In the genomic region with DNA sequence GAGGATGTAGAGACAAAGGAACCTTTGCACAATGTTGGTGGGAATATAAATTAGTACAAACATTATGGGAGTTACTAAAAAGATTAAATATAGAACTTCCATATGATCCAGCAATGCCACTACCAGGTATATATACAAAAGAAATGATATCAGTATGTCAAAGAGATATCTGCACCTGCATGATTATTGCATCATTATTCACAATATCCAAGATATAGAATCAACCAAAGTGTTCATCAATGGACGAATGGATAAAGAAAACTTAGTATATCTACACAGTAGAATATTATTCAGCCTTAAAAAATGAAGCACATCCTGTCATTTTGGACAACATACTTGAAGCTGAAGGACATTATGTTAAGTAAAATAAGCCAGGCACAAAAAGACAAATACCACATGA, we compare ENCODE assay signal across 34 cellular contexts.
"Had no signal": no experiment of that assay in that cellular context is flagged by ENCODE, and none has a peak within 500 bp of the region (broad histone marks: within the 10 kb centered on the region; RNA-seq: fewer than 3 reads in every experiment).

No MANE protein-coding gene starts in this region.

- H3K4me3 ChIP-seq: adrenal gland, body of pancreas, breast epithelium had no signal

- H3K27me3 ChIP-seq: adrenal gland, body of pancreas, brain microvascular endothelial cell, breast epithelium had no signal

- H3K27ac ChIP-seq: adrenal gland, body of pancreas, brain microvascular endothelial cell, breast epithelium, VCaP had no signal

- H3K4me1 ChIP-seq: adrenal gland, body of pancreas, breast epithelium had no signal

- H3K9me3 ChIP-seq: adrenal gland, body of pancreas, breast epithelium had no signal

- DNase-seq: activated CD4-positive, alpha-beta memory T cell treated with anti-CD3 and anti-CD28 coated beads for 36 hours; activated CD4-positive, alpha-beta T cell treated with anti-CD3 and anti-CD28 coated beads for 4 hours; activated CD4-positive, alpha-beta T cell treated with anti-CD3 and anti-CD28 coated beads, Interleukin-2, amount 10 ng/mL, durations not matched to agents 24 days and 14 days; activated CD4-positive, alpha-beta T cell treated with anti-CD3 and anti-CD28 coated beads, Interleukin-2, amount 50 U/mL, for 1 hour; activated CD4-positive, alpha-beta T cell treated with anti-CD3 and anti-CD28 coated beads, Interleukin-2, amount 50 U/mL, for 4 hours; activated CD4-positive, CD25-positive, alpha-beta regulatory T cell; activated CD8-positive, alpha-beta memory T cell treated with anti-CD3 and anti-CD28 coated beads, Interleukin-2, amount 50 U/mL, for 4 hours; activated CD8-positive, alpha-beta T cell treated with anti-CD3 and anti-CD28 coated beads for 36 hours; activated effector memory CD4-positive, alpha-beta T cell treated with anti-CD3 and anti-CD28 coated beads, Interleukin-2, amount 50 U/mL, for 16 hours; activated gamma-delta T cell treated with Interleukin-2 at 50 U/mL for 16 hours; activated naive CD4-positive, alpha-beta T cell; activated naive CD4-positive, alpha-beta T cell treated with anti-CD3 and anti-CD28 coated beads for 36 hours; activated naive CD4-positive, alpha-beta T cell treated with anti-CD3 and anti-CD28 coated beads, Interleukin-2, amount 50 U/mL, for 16 hours; activated naive CD8-positive, alpha-beta T cell treated with anti-CD3 and anti-CD28 coated beads for 36 hours; activated T-cell treated with anti-CD3 and anti-CD28 coated beads for 4 hours; activated T-cell treated with anti-CD3 and anti-CD28 coated beads, Interleukin-2, amount 50 U/mL, for 1 hour; activated T-cell treated with anti-CD3 and anti-CD28 coated beads, Interleukin-2, amount 50 U/mL, for 4 hours; activated T-cell treated with anti-CD3 and anti-CD28 coated beads, Interleukin-2, amount 50 U/mL, for 72 hours; adrenal gland; amniotic stem cell; aorta; body of pancreas; brain microvascular endothelial cell; central memory CD4-positive, alpha-beta T cell; T-helper 2 cell; T-helper 9 cell had no signal

- FAIRE-seq: astrocyte, colon, TTC549 had no signal

- ATAC-seq: activated CD4-positive, CD25-positive, alpha-beta regulatory T cell treated with anti-CD3 and anti-CD28 coated beads, Interleukin-2, amount 50 U/mL, for 24 hours; activated CD8-positive, alpha-beta T cell treated with anti-CD3 and anti-CD28 coated beads for 36 hours; activated naive CD4-positive, alpha-beta T cell treated with anti-CD3 and anti-CD28 coated beads, Interleukin-2, amount 50 U/mL, for 72 hours; activated T-cell treated with anti-CD3 and anti-CD28 coated beads, Interleukin-2, amount 50 U/mL, for 4 hours; activated T-cell treated with anti-CD3 and anti-CD28 coated beads, Interleukin-2, amount 50 U/mL, for 72 hours; activated T-helper 17 cell treated with anti-CD3 and anti-CD28 coated beads, Interleukin-2, amount 50 U/mL, for 72 hours; body of pancreas had no signal

- H3K36me3 ChIP-seq: adrenal gland, brain microvascular endothelial cell, breast epithelium had no signal
